8 cellular contexts compared by ENCODE assay signal in the genomic region with DNA sequence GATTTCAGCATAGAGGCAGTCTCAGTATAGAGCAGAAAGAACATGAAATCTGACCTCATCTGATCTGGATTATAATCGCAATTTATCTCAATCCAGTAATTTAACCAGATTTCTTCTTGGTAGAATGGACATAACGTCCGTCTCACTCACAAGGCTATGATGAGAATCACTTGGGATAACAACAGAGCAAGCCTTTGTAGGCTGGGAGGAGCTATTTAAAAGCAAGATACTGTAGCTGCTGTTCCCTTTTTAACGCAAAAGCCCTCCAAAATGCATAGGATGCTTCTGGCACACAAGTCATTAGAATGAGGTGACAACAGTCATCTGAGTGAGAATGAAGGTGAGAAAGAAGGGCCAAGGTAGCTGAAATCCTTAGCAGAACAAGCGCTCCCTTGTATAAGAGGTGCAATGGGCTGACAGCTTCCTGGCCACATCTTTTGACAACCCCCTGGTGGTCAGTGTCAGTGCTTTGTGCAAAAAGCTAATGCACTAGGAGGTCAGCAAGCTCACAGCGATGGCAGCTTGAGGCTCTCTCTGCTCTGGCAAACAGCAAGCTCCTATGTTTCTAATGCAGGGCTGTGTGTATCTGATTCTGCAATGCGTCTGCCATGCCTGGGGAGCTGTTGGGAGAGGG. TPM values are rescaled to one million over a fixed set of nuclear protein-coding genes. Genes with fewer than 3 reads are reported as not detected.
A peak's percentile ranks its signal among the peaks of the same experiment; 100 is the strongest.
DNase-seq lines count a peak whose midpoint lies in the region; ATAC-seq, FAIRE-seq and TF ChIP-seq lines count a peak whose summit lies in the region.

No MANE protein-coding gene starts in this region.

- no peak for TF ChIP-seq EP300 in gastroesophageal sphincter (IDR thresholded peaks at IDR 0.05)

- peaks cover 0 to 6% of the 10 kb centered on the region in 2 donors for H3K27me3 Mint-ChIP-seq in natural killer cell (ENCODE audit: low read depth in 2 of 2)
- H3K27me3 Mint-ChIP-seq in natural killer cell treated with Interleukin-12 subunit alpha and Interleukin-12 subunit beta and Interleukin-15 and Interleukin-18, amount 100 ng/mL, for 72 hours, result peaks cover 4 to 5% of the 10 kb centered on the region in 2 donors

- ATAC-seq in natural killer cell, result peak in 2 of 3 donors; percentile 14 to 52
- no peak for ATAC-seq in natural killer cell treated with Interleukin-12 subunit alpha and Interleukin-12 subunit beta and Interleukin-15 and Interleukin-18, amount 100 ng/mL, for 72 hours
- ATAC-seq in gastroesophageal sphincter, result no peak
- ATAC-seq in GM19351 (IDR thresholded peaks at IDR 0.05; ENCODE audit: unreplicated experiment), result no peak

- TF ChIP-seq CTCF in natural killer cell (IDR thresholded peaks at IDR 0.05) (no peak), gastroesophageal sphincter (IDR thresholded peaks at IDR 0.05) (peak in 3 of 4 experiments; percentile 23 to 43 (median 34))

- no peaks in the 10 kb centered on the region for H3K4me1 Mint-ChIP-seq in natural killer cell
- no peaks in the 10 kb centered on the region for H3K4me1 Mint-ChIP-seq in natural killer cell treated with Interleukin-12 subunit alpha and Interleukin-12 subunit beta and Interleukin-15 and Interleukin-18, amount 100 ng/mL, for 72 hours (ENCODE audit: low read depth in 2 of 2)

- no peak for FAIRE-seq in RCC 7860 (lab: Jason Lieb, UNC)

- no peak for TF ChIP-seq POLR2A in gastroesophageal sphincter (IDR thresholded peaks at IDR 0.05)

- peak overlapping the region; percentile 44 to 80 (median 72) for H3K27ac ChIP-seq in gastroesophageal sphincter

- no peaks in the 10 kb centered on the region for H3K9me3 ChIP-seq in gastroesophageal sphincter

- DNase-seq in natural killer cell, result no peak
- no peak for DNase-seq in natural killer cell treated with Interleukin-12 subunit alpha and Interleukin-12 subunit beta and Interleukin-15 and Interleukin-18, amount 100 ng/mL, for 72 hours (ENCODE audit: low spot score)
- DNase-seq in SK-N-DZ (ENCODE audit: low spot score), result peak; percentile 81
- no peak for DNase-seq in activated T-cell treated with anti-CD3 and anti-CD28 coated beads for 4 hours
- DNase-seq in hepatic stellate cell (ENCODE audit: low spot score), result no peak
- DNase-seq in RCC 7860 (ENCODE audit: low spot score), result no peak

- no peaks in the 10 kb centered on the region for H3K9me3 Mint-ChIP-seq in natural killer cell
- H3K9me3 Mint-ChIP-seq in natural killer cell treated with Interleukin-12 subunit alpha and Interleukin-12 subunit beta and Interleukin-15 and Interleukin-18, amount 100 ng/mL, for 72 hours, result no peaks in the 10 kb centered on the region

- intact Hi-C loops in natural killer cell (cut with micrococcal nuclease), result no loop called here

- H3K4me3 Mint-ChIP-seq in natural killer cell, result no peak overlapping the region
- H3K4me3 Mint-ChIP-seq in natural killer cell treated with Interleukin-12 subunit alpha and Interleukin-12 subunit beta and Interleukin-15 and Interleukin-18, amount 100 ng/mL, for 72 hours, result no peak overlapping the region

- H3K36me3 ChIP-seq in gastroesophageal sphincter, result peaks cover 0 to 2% of the 10 kb centered on the region in 2 donors

- H3K4me3 ChIP-seq in gastroesophageal sphincter, result no peak overlapping the region

- H3K36me3 Mint-ChIP-seq in natural killer cell, result no peaks in the 10 kb centered on the region
- H3K36me3 Mint-ChIP-seq in natural killer cell treated with Interleukin-12 subunit alpha and Interleukin-12 subunit beta and Interleukin-15 and Interleukin-18, amount 100 ng/mL, for 72 hours, result no peaks in the 10 kb centered on the region

- H3K4me1 ChIP-seq in gastroesophageal sphincter, result peaks cover 3 to 64% (median 21%) of the 10 kb centered on the region in 3 donors

- H3K27me3 ChIP-seq in gastroesophageal sphincter, result no peaks in the 10 kb centered on the region

- 52 to 67% methylated on average over 5 of the region's 7 CpGs for WGBS in gastroesophageal sphincter (ENCODE audit: low coverage in 1 of 2), 2 donors

- no peak overlapping the region for H3K27ac Mint-ChIP-seq in natural killer cell
- no peak overlapping the region for H3K27ac Mint-ChIP-seq in natural killer cell treated with Interleukin-12 subunit alpha and Interleukin-12 subunit beta and Interleukin-15 and Interleukin-18, amount 100 ng/mL, for 72 hours

RNA-seq across cellular contexts. Expression of a gene that starts 16.4 kb away (rescaled TPM):
- total RNA-seq in natural killer cell (under 1 TPM in 2 of 3 donors, not detected in 1; 0.24 to 1.00 TPM), gastroesophageal sphincter (10 to 100 TPM; 18.6 to 33.6 (median 24.4) TPM)
- total RNA-seq in natural killer cell treated with Interleukin-12 subunit alpha and Interleukin-12 subunit beta and Interleukin-15 and Interleukin-18, amount 100 ng/mL, for 72 hours, result not detected
- polyA plus RNA-seq in SK-N-DZ (2014; cell fraction: cytosol; rRNA removed), result 0.50 and 3.3 TPM in 2 replicates
- not detected in 2 replicates for polyA plus RNA-seq in SK-N-DZ (2014; cell fraction: nucleus; rRNA removed)

Comparison
In these comparisons a context has a peak if more than half of its experiments do, and no peak if none do; other contexts are left out.
1. ATAC-seq: peak in natural killer cell (2 of 3); none in natural killer cell treated with Interleukin-12 subunit alpha and Interleukin-12 subunit beta and Interleukin-15 and Interleukin-18, amount 100 ng/mL, for 72 hours (0 of 2), gastroesophageal sphincter (single experiment) and GM19351 (single experiment).
2. RNA of a gene that starts 16.4 kb away (total RNA-seq): 18.6 to 33.6 TPM in gastroesophageal sphincter; 0.24 to 1.00 TPM in natural killer cell and not detected in natural killer cell treated with Interleukin-12 subunit alpha and Interleukin-12 subunit beta and Interleukin-15 and Interleukin-18, amount 100 ng/mL, for 72 hours; every median in the first group is over 4 times any median in the second.